Comparison of ENCODE assay signal across 26 cellular contexts in genomic region chr3:20422391-20422790, GRCh38.
A peak's percentile ranks its signal among the peaks of the same experiment; 100 is the strongest.
DNase-seq lines count a peak whose midpoint lies in the region; ATAC-seq, FAIRE-seq and TF ChIP-seq lines count a peak whose summit lies in the region.
"Had no signal": no experiment of that assay in that cellular context is flagged by ENCODE, and none has a peak within 500 bp of the region (broad histone marks: within the 10 kb centered on the region; RNA-seq: fewer than 3 reads in every experiment).

No MANE protein-coding gene starts in this region.

- H3K4me1 Mint-ChIP-seq in GM23338, result no peaks in the 10 kb centered on the region
- H3K4me1 Mint-ChIP-seq: CD14-positive monocyte; CD4-positive, alpha-beta memory T cell; CD4-positive, CD25-positive, alpha-beta regulatory T cell; CD8-positive, alpha-beta memory T cell had no signal

- H3K56ac ChIP-seq in H1 (replicated peaks; ENCODE audit: insufficient read length, low read depth, low read length), result no peak overlapping the region
- H3K56ac ChIP-seq in mesendoderm (ENCODE audit: low read length), result no peak overlapping the region

- FAIRE-seq in H1 (lab: Jason Lieb, UNC), result no peak
- FAIRE-seq: A204.1, GM12878, GM12892, GM18507 had no signal

- H3K79me1 ChIP-seq in H1 (ENCODE audit: low read depth, low read length) (no peaks in the 10 kb centered on the region), mesendoderm (ENCODE audit: low read length) (no peaks in the 10 kb centered on the region)

- H3K27me3 ChIP-seq in GM23338 (ENCODE audit: insufficient read depth) (no peaks in the 10 kb centered on the region), H1 (replicated peaks in 1 of 4; ENCODE audit: control insufficient read depth in 3 of 4, extremely low read depth in 1 of 4, insufficient read depth in 3 of 4, low read length in 3 of 4) (no peaks in the 10 kb centered on the region), mesendoderm (ENCODE audit: insufficient read depth, low read length, poor library complexity) (no peaks in the 10 kb centered on the region)
- H3K27me3 ChIP-seq: BE2C, BLaER1 had no signal

- no peak for ATAC-seq in GM23338
- ATAC-seq in omental fat pad (ENCODE audit: low FRiP score), result no peak
- ATAC-seq: GM12878 had no signal

- H3K4me3 ChIP-seq in GM23338 (no peak overlapping the region), H1 (ENCODE audit: extremely low read depth in 1 of 4, insufficient read depth in 2 of 4, low read depth in 3 of 4, low read length in 4 of 4) (no peak overlapping the region), mesendoderm (ENCODE audit: low read length) (no peak overlapping the region)
- H3K4me3 ChIP-seq: BLaER1, GM12878 had no signal

- no peaks in the 10 kb centered on the region for H3K79me2 ChIP-seq in GM23338 (replicated peaks; ENCODE audit: insufficient read depth)
- no peaks in the 10 kb centered on the region for H3K79me2 ChIP-seq in H1 (ENCODE audit: control insufficient read depth in 1 of 2, insufficient read depth in 2 of 2, low read length in 2 of 2)
- H3K79me2 ChIP-seq in mesendoderm (ENCODE audit: control insufficient read depth, insufficient read depth, low read length), result no peaks in the 10 kb centered on the region

- 0 out of 2 replicates have a peak overlapping the region, but pooled peaks have one; percentile 23 for H2AFZ ChIP-seq in GM23338
- H2AFZ ChIP-seq in H1 (ENCODE audit: low read length), result peak overlapping the region; percentile 60; the same call in 1 of the 2 replicates

- H3K27ac ChIP-seq in GM23338 (ENCODE audit: low read depth) (no peak overlapping the region), H1 (ENCODE audit: low read depth, low read length) (no peak overlapping the region), mesendoderm (ENCODE audit: low read depth, low read length) (no peak overlapping the region)
- H3K27ac ChIP-seq: BLaER1 had no signal

- TF ChIP-seq EP300 in H1 (IDR thresholded peaks at IDR 0.05; ENCODE audit: borderline replicate concordance in 1 of 2, low read depth in 2 of 2, low read length in 2 of 2), result no peak

- CTCF ChIA-PET in H1 (lab: Charles Lee; ENCODE audit: partially characterized antibody), result interaction anchor here (0.9 to 1.6 kb wide), 2 partner anchors 13 to 31 kb away, joined by 3 to 4 read pairs; no protein-coding TSS in a partner anchor

- no peaks in the 10 kb centered on the region for H3K23me2 ChIP-seq in H1 (ENCODE audit: low read depth, low read length)

- no peak overlapping the region for H2BK20ac ChIP-seq in H1 (ENCODE audit: low read length)

- H3K9me3 Mint-ChIP-seq in GM23338, result peaks cover 7% of the 10 kb centered on the region

- H3K27ac Mint-ChIP-seq in GM23338, result no peak overlapping the region
- H3K27ac Mint-ChIP-seq: CD14-positive monocyte; CD4-positive, alpha-beta memory T cell; CD4-positive, CD25-positive, alpha-beta regulatory T cell; CD8-positive, alpha-beta memory T cell had no signal

- DNase-seq in GM23338 (ENCODE audit: low spot score), result peak; percentile 3
- DNase-seq in H1 (ENCODE audit: low read depth in 1 of 2, low spot score in 2 of 2), result no peak
- DNase-seq in mesendoderm, result no peak
- DNase-seq in medulla oblongata (ENCODE audit: extremely low spot score), result no peak
- DNase-seq in omental fat pad (ENCODE audit: low spot score), result no peak
- DNase-seq: 8988T; ACHN; BE2C; C1 segment of cervical spinal cord; CD4-positive, alpha-beta memory T cell; CD4-positive, CD25-positive, alpha-beta regulatory T cell; CD8-positive, alpha-beta memory T cell; COR-L47; DMS 273 treated with DMSO at 0.1 percent for 48 hours; DMS153; DMS53; DMS79; DND-41; EL; GDM1 had no signal

- no peak overlapping the region for H4K91ac ChIP-seq in H1 (replicated peaks; ENCODE audit: insufficient read length, low read length)

- H3K4me3 Mint-ChIP-seq in GM23338, result no peak overlapping the region
- H3K4me3 Mint-ChIP-seq: CD14-positive monocyte; CD4-positive, alpha-beta memory T cell; CD4-positive, CD25-positive, alpha-beta regulatory T cell; CD8-positive, alpha-beta memory T cell had no signal

- H4K5ac ChIP-seq in H1 (ENCODE audit: insufficient read length, low read depth, low read length) (no peak overlapping the region), mesendoderm (ENCODE audit: low read length) (no peak overlapping the region)

- H2BK120ac ChIP-seq in H1 (replicated peaks; ENCODE audit: low read depth, low read length) (no peak overlapping the region), mesendoderm (ENCODE audit: low read depth, low read length) (peak overlapping the region; percentile 45)

- no peak overlapping the region for H4K8ac ChIP-seq in H1 (ENCODE audit: extremely low read depth, insufficient read depth, low read length)
- H4K8ac ChIP-seq in mesendoderm (ENCODE audit: low read depth, low read length), result no peak overlapping the region

- H2BK15ac ChIP-seq in H1 (ENCODE audit: low read length), result no peak overlapping the region
- H2BK15ac ChIP-seq in mesendoderm (replicated peaks; ENCODE audit: low read depth), result no peak overlapping the region

- TF ChIP-seq POLR2A in H1 (IDR thresholded peaks at IDR 0.05; ENCODE audit: control extremely low read depth in 1 of 2, low read depth in 2 of 2, low read length in 2 of 2), result no peak

- H3F3A ChIP-seq in GM23338 (replicated peaks; ENCODE audit: low read depth), result no peaks in the 10 kb centered on the region

- no peak overlapping the region for H3K4ac ChIP-seq in H1 (replicated peaks; ENCODE audit: insufficient read length, low read depth, low read length)
- no peak overlapping the region for H3K4ac ChIP-seq in mesendoderm (ENCODE audit: low read depth, low read length)

- H3K27me3 Mint-ChIP-seq in GM23338 (ENCODE audit: insufficient read depth, low read depth, poor library complexity), result no peaks in the 10 kb centered on the region
- H3K27me3 Mint-ChIP-seq: CD4-positive, alpha-beta memory T cell; CD4-positive, CD25-positive, alpha-beta regulatory T cell; CD8-positive, alpha-beta memory T cell had no signal

- H3K23ac ChIP-seq in H1 (ENCODE audit: insufficient read length), result no peak overlapping the region
- H3K23ac ChIP-seq in mesendoderm (ENCODE audit: low read length), result no peak overlapping the region

- H3K18ac ChIP-seq in H1 (ENCODE audit: extremely low read depth, low read length) (no peak overlapping the region), mesendoderm (ENCODE audit: low read length) (no peak overlapping the region)

- TF ChIP-seq CTCF in GM23338 (conservative IDR thresholded peaks at IDR 0.05; ENCODE audit: low read depth in 2 of 2) (no peak), H1 (IDR thresholded peaks at IDR 0.05; ENCODE audit: control extremely low read depth in 1 of 3, insufficient read depth in 1 of 3, low read depth in 1 of 3, low read length in 3 of 3) (no peak), omental fat pad (IDR thresholded peaks at IDR 0.05) (no peak)

- H3K4me2 ChIP-seq in GM23338 (no peak overlapping the region), H1 (ENCODE audit: insufficient read depth in 1 of 2, low read depth in 2 of 2, low read length in 2 of 2) (no peak overlapping the region), mesendoderm (ENCODE audit: low read length) (no peak overlapping the region)
- H3K4me2 ChIP-seq: BLaER1 had no signal

- H3K9me2 ChIP-seq in GM23338 (ENCODE audit: insufficient read depth), result 0 out of 2 replicates have a peak, but pooled peaks cover 3% of the 10 kb centered on the region

- no peak for TF ChIP-seq RAD21 in H1 (IDR thresholded peaks at IDR 0.05 in 1 of 2, conservative IDR thresholded peaks at IDR 0.05 in 1 of 2; ENCODE audit: low read depth in 2 of 2, low read length in 2 of 2)

- H2BK5ac ChIP-seq in H1 (ENCODE audit: low read depth, low read length) (no peak overlapping the region), mesendoderm (ENCODE audit: low read length) (no peak overlapping the region)

- no peaks in the 10 kb centered on the region; the same call in 2 of the 3 replicates for H3K36me3 Mint-ChIP-seq in GM23338 (ENCODE audit: low read depth)
- H3K36me3 Mint-ChIP-seq: CD14-positive monocyte; CD4-positive, CD25-positive, alpha-beta regulatory T cell; CD8-positive, alpha-beta memory T cell had no signal

- no peaks in the 10 kb centered on the region for H3K36me3 ChIP-seq in GM23338 (ENCODE audit: insufficient read depth)
- no peaks in the 10 kb centered on the region for H3K36me3 ChIP-seq in H1 (ENCODE audit: control insufficient read depth in 2 of 4, insufficient read depth in 4 of 4, low read length in 3 of 4)
- no peaks in the 10 kb centered on the region for H3K36me3 ChIP-seq in mesendoderm (ENCODE audit: control insufficient read depth, insufficient read depth, low read length)
- H3K36me3 ChIP-seq: BE2C, BLaER1 had no signal

- POLR2A ChIA-PET in H1 (lab: Charles Lee; ENCODE audit: partially characterized antibody), result no interaction called here

- H2BK12ac ChIP-seq in H1 (ENCODE audit: low read depth, low read length), result no peak overlapping the region

- H3K4me1 ChIP-seq in GM23338 (ENCODE audit: insufficient read depth) (no peaks in the 10 kb centered on the region), H1 (replicated peaks in 1 of 4; ENCODE audit: control insufficient read depth in 3 of 4, insufficient read depth in 4 of 4, low read length in 3 of 4) (no peaks in the 10 kb centered on the region), mesendoderm (ENCODE audit: control insufficient read depth, low read depth, low read length) (no peaks in the 10 kb centered on the region)
- H3K4me1 ChIP-seq: BE2C, BLaER1 had no signal

- H2AK5ac ChIP-seq in H1 (ENCODE audit: low read depth, low read length) (no peak overlapping the region), mesendoderm (ENCODE audit: low read length) (no peak overlapping the region)

- no peaks in the 10 kb centered on the region for H4K20me1 ChIP-seq in GM23338 (replicated peaks; ENCODE audit: insufficient read depth)
- H4K20me1 ChIP-seq in H1 (replicated peaks in 1 of 2; ENCODE audit: control insufficient read depth in 1 of 2, insufficient read depth in 2 of 2, low read length in 2 of 2), result no peaks in the 10 kb centered on the region
- H4K20me1 ChIP-seq: BLaER1 had no signal

- H3K9ac ChIP-seq in H1 (replicated peaks in 1 of 4; ENCODE audit: extremely low read depth in 1 of 4, low read depth in 3 of 4, low read length in 3 of 4) (no peak overlapping the region), mesendoderm (ENCODE audit: low read length) (no peak overlapping the region)
- H3K9ac ChIP-seq: BLaER1 had no signal

- H3K9me3 ChIP-seq in H1 (ENCODE audit: insufficient read depth in 2 of 2, low read depth in 1 of 2, low read length in 1 of 2), result no peaks in the 10 kb centered on the region
- H3K9me3 ChIP-seq: BE2C, BLaER1 had no signal

- 91% methylated on average over 2 of the region's 2 CpGs; no CpG with 5 or more reads in 1 of the 2 experiments for WGBS in H1 (ENCODE audit: extremely low coverage in 1 of 2, insufficient coverage in 1 of 2, insufficient read length in 1 of 2, insufficient replicate concordance in 2 of 2, low coverage in 1 of 2, low lambda C conversion rate in 2 of 2, missing lambda C conversion rate in 1 of 2), 2 experiments
- WGBS in mesendoderm (ENCODE audit: extremely low coverage, insufficient coverage, low lambda C conversion rate), result no CpG with 5 or more reads among the region's 2 CpGs

- H3K14ac ChIP-seq in H1 (ENCODE audit: insufficient read length), result no peak overlapping the region

TF ChIP-seq in GM23338, 12 proteins besides CTCF, POLR2A, EP300 and RAD21 (continues in another document):
- no peak for TF ChIP-seq ZNF331 (CRISPR knock-in tag; IDR thresholded peaks at IDR 0.05; ENCODE audit: low read depth)

TF ChIP-seq in H1, 55 proteins besides CTCF, POLR2A, EP300 and RAD21 (continues in another document):
- TF ChIP-seq HDAC2 (IDR thresholded peaks at IDR 0.05; ENCODE audit: borderline replicate concordance in 1 of 2, low read depth in 2 of 2, low read length in 2 of 2), result no peak
